Comparison of ENCODE assay signal across 1 cellular context in genomic region chr11:118156531-118157185, GRCh38.
TF ChIP-seq lines count a peak whose summit lies in the region.

No MANE protein-coding gene starts in this region.

TF ChIP-seq in HepG2, 621 proteins besides CTCF, POLR2A, EP300 and RAD21:
- TF ChIP-seq ZNF652 (CRISPR knock-in tag; IDR thresholded peaks at IDR 0.05; ENCODE audit: borderline replicate concordance, low read depth) (peak; percentile 86), ZFP91 (CRISPR knock-in tag; IDR thresholded peaks at IDR 0.05; ENCODE audit: borderline replicate concordance) (0 out of 2 replicates have a peak, but pooled peaks have one; percentile 19), ZNF143 (CRISPR knock-in tag; IDR thresholded peaks at IDR 0.05) (peak; percentile 66), ZNF460 (CRISPR knock-in tag; IDR thresholded peaks at IDR 0.05; ENCODE audit: borderline replicate concordance) (peak; percentile 80), ZNF687 (CRISPR knock-in tag; IDR thresholded peaks at IDR 0.05) (peak; percentile 25), MAX (IDR thresholded peaks at IDR 0.05) (0 out of 2 replicates have a peak, but pooled peaks have one; percentile 34), ZNF138 (CRISPR knock-in tag; IDR thresholded peaks at IDR 0.05; ENCODE audit: low read depth) (no peak), ZFP36L1 (CRISPR knock-in tag; IDR thresholded peaks at IDR 0.05) (no peak)
